Comparison of ENCODE assay signal across 8 cellular contexts in the genomic region with DNA sequence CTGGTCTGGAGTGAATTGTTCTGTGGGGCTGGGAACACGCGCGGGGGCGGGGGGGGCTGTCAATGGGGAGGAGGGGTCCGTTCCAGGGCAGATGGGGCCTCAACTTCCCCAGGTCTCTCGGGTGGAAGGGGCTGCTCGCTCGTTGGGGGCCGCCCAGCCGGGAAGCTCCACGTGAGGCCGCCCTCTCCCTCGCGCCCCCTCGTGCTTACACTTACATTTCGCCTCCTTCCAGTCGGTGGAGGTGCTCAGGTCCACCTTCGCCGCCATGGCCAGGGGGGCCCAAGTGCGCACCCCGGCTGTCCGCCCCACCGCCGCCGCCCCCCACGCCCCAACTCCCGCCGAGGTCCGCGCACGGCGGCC. TPM values are rescaled to one million over a fixed set of nuclear protein-coding genes. Genes with fewer than 3 reads are reported as not detected.
DNase-seq lines count a peak whose midpoint lies in the region; ATAC-seq and TF ChIP-seq lines count a peak whose summit lies in the region.

No MANE protein-coding gene starts in this region.

- peak overlapping the region; percentile 95 for H2AFZ ChIP-seq in SK-N-SH (ENCODE audit: low read depth)

- POLR2A ChIA-PET in A673 (lab: Charles Lee; ENCODE audit: low non-redundant PET): no interaction called here
- POLR2A ChIA-PET in SK-N-SH (lab: Yijun Ruan, JAX): interaction anchor here (0.7 to 1.0 kb wide), 2 partner anchors 16 to 191 kb away, joined by 3 read pairs; partner anchors contain the start of gene COX8A

- TF ChIP-seq RAD21 in SK-N-SH (IDR thresholded peaks at IDR 0.05; ENCODE audit: low read length): no peak

- no TSS peak for BruUV-seq in A673 (replicated peaks; lab: Mats Ljungman, UMichigan)

- CTCF ChIA-PET in A673 (lab: Charles Lee): interaction anchor here (1.0 kb wide), 1 partner anchor 12 kb away, joined by 4 read pairs; no protein-coding TSS in a partner anchor
- CTCF ChIA-PET in SK-N-SH (lab: Yijun Ruan, JAX): interaction anchor here (0.9 to 7.2 kb wide), 7 partner anchors 14 to 329 kb away, joined by 3 to 61 read pairs (median 6); partner anchors contain the start of genes NUDT22 and TRPT1

- no peaks in the 10 kb centered on the region for H4K20me1 ChIP-seq in SK-N-SH (ENCODE audit: insufficient read depth)

- WGBS in SK-N-SH (ENCODE audit: low lambda C conversion rate): 0% methylated on average over 1 of the region's 32 CpGs

- H3K27me3 ChIP-seq in A673 (replicated peaks; ENCODE audit: insufficient read depth, low read depth, low read length, poor library complexity) (no peaks in the 10 kb centered on the region), SK-N-SH (ENCODE audit: insufficient read depth) (no peaks in the 10 kb centered on the region)

- H3K4me2 ChIP-seq in SK-N-SH: peak overlapping the region; percentile 95

- H3K36me3 Mint-ChIP-seq in neural crest cell (ENCODE audit: low read depth): peaks cover 3% of the 10 kb centered on the region

- peaks cover 4% of the 10 kb centered on the region for H3F3A ChIP-seq in SK-N-SH (replicated peaks; ENCODE audit: insufficient read depth)

- no peak for TF ChIP-seq EP300 in SK-N-SH (IDR thresholded peaks at IDR 0.05; ENCODE audit: borderline replicate concordance in 1 of 2, low read depth in 1 of 2, low read length in 1 of 2)

- ATAC-seq in GM19324 (IDR thresholded peaks at IDR 0.05; ENCODE audit: low FRiP score, unreplicated experiment): peak; percentile 23

- DNase-seq in A673 (ENCODE audit: low spot score): peak; percentile 48
- DNase-seq in SK-N-SH: no peak
- DNase-seq in epithelial cell of esophagus (ENCODE audit: low read depth): peak; percentile 25
- DNase-seq in neural crest cell (ENCODE audit: low read depth, low spot score): peak; percentile 28
- DNase-seq in effector CD4-positive, alpha-beta T cell: no peak
- no peak for DNase-seq in NCI-H2029 treated with DMSO at 0.1 percent for 48 hours (lab: John Stamatoyannopoulos, UW)
- DNase-seq in DMS79 treated with DMSO at 0.1 percent for 48 hours (lab: John Stamatoyannopoulos, UW): no peak

- no peaks in the 10 kb centered on the region for H3K9me2 ChIP-seq in SK-N-SH

- intact Hi-C loops in A673 (cut with micrococcal nuclease; ENCODE audit: unreplicated experiment): no loop called here

- peak overlapping the region; percentile 73 for H3K9ac ChIP-seq in SK-N-SH

- H3K4me1 ChIP-seq in A673 (ENCODE audit: insufficient read depth, low read length, poor library complexity, severe bottlenecking) (peaks cover 8% of the 10 kb centered on the region), SK-N-SH (ENCODE audit: control insufficient read depth in 1 of 2, insufficient read depth in 2 of 2, low read depth in 1 of 2, low read length in 1 of 2) (peaks cover 8 to 15% of the 10 kb centered on the region in 2 experiments; a peak in 3 of 4 replicates)

- H3K27me3 Mint-ChIP-seq in neural crest cell (ENCODE audit: low read depth): no peaks in the 10 kb centered on the region

- TF ChIP-seq CTCF in A673 (conservative IDR thresholded peaks at IDR 0.05; ENCODE audit: low read depth, low read length) (0 out of 2 replicates have a peak, but pooled peaks have one; percentile 26), SK-N-SH (IDR thresholded peaks at IDR 0.05) (peak; percentile 21; the same call in 1 of the 2 replicates), epithelial cell of esophagus (IDR thresholded peaks at IDR 0.05; ENCODE audit: insufficient read depth, low read depth, low read length, missing control alignments) (no peak), neural crest cell (conservative IDR thresholded peaks at IDR 0.05) (no peak)

- no peak overlapping the region for H3K27ac Mint-ChIP-seq in neural crest cell (ENCODE audit: unreplicated experiment)

- peaks cover 29% of the 10 kb centered on the region for H3K4me1 Mint-ChIP-seq in neural crest cell

- H3K4me3 ChIP-seq in A673 (ENCODE audit: low read depth, low read length, poor library complexity, severe bottlenecking) (peak overlapping the region; percentile 94), SK-N-SH (ENCODE audit: low read depth in 2 of 2, low read length in 1 of 2) (peak overlapping the region; percentile 66 to 81), epithelial cell of esophagus (ENCODE audit: low read length) (peak overlapping the region; percentile 56)

- H3K9me3 Mint-ChIP-seq in neural crest cell: no peaks in the 10 kb centered on the region

- H3K27ac ChIP-seq in A673 (ENCODE audit: low read depth, low read length, poor library complexity, severe bottlenecking) (peak overlapping the region; percentile 89), SK-N-SH (ENCODE audit: low read depth in 2 of 2, low read length in 1 of 2) (peak overlapping the region in 1 of 2 experiments; percentile 56; a peak in 1 of 4 replicates)

- no peaks in the 10 kb centered on the region for H3K36me3 ChIP-seq in A673 (ENCODE audit: insufficient read depth, low read length, poor library complexity, severe bottlenecking)
- no peaks in the 10 kb centered on the region for H3K36me3 ChIP-seq in SK-N-SH (replicated peaks in 1 of 2; ENCODE audit: control insufficient read depth in 1 of 2, insufficient read depth in 2 of 2, low read length in 1 of 2)

- peaks cover 7% of the 10 kb centered on the region; the same call in 1 of the 2 replicates for H3K79me2 ChIP-seq in SK-N-SH (ENCODE audit: insufficient read depth)

- H3K9me3 ChIP-seq in A673 (ENCODE audit: low read depth, low read length, poor library complexity, severe bottlenecking): no peaks in the 10 kb centered on the region
- H3K9me3 ChIP-seq in SK-N-SH: no peaks in the 10 kb centered on the region

- H3K4me3 Mint-ChIP-seq in neural crest cell: peak overlapping the region; percentile 82

TF ChIP-seq in SK-N-SH, 30 proteins besides CTCF, POLR2A, EP300 and RAD21:
- TF ChIP-seq, protein P1, sequence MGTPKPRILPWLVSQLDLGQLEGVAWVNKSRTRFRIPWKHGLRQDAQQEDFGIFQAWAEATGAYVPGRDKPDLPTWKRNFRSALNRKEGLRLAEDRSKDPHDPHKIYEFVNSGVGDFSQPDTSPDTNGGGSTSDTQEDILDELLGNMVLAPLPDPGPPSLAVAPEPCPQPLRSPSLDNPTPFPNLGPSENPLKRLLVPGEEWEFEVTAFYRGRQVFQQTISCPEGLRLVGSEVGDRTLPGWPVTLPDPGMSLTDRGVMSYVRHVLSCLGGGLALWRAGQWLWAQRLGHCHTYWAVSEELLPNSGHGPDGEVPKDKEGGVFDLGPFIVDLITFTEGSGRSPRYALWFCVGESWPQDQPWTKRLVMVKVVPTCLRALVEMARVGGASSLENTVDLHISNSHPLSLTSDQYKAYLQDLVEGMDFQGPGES (IDR thresholded peaks at IDR 0.05; ENCODE audit: low read depth, low read length): no peak
- TF ChIP-seq FOXJ3 (CRISPR knock-in tag; IDR thresholded peaks at IDR 0.05): no peak
- TF ChIP-seq POLR2AphosphoS5 (IDR thresholded peaks at IDR 0.05; ENCODE audit: low read depth, low read length): no peak
- no peak for TF ChIP-seq PBX3 (IDR thresholded peaks at IDR 0.05)
- TF ChIP-seq NFIC (IDR thresholded peaks at IDR 0.05; ENCODE audit: borderline replicate concordance): no peak
- no peak for TF ChIP-seq FOSL2 (IDR thresholded peaks at IDR 0.05; ENCODE audit: borderline replicate concordance, low read depth)
- no peak for TF ChIP-seq TEAD4 (IDR thresholded peaks at IDR 0.05; ENCODE audit: borderline replicate concordance, insufficient read depth)
- TF ChIP-seq SIN3A (IDR thresholded peaks at IDR 0.05; ENCODE audit: borderline replicate concordance, low read depth, low read length): no peak
- no peak for TF ChIP-seq CHD2 (IDR thresholded peaks at IDR 0.05; ENCODE audit: low read length, partially characterized antibody)
- TF ChIP-seq RXRA (IDR thresholded peaks at IDR 0.05; ENCODE audit: borderline replicate concordance, low read depth): no peak
- TF ChIP-seq TCF12 (IDR thresholded peaks at IDR 0.05): no peak
- TF ChIP-seq ELF1 (IDR thresholded peaks at IDR 0.05): no peak
- no peak for TF ChIP-seq MXI1 (IDR thresholded peaks at IDR 0.05; ENCODE audit: low read depth, low read length)
- TF ChIP-seq GABPA (IDR thresholded peaks at IDR 0.05; ENCODE audit: low read depth): no peak
- no peak for TF ChIP-seq FOXM1 (IDR thresholded peaks at IDR 0.05; ENCODE audit: low read depth)
- TF ChIP-seq RCOR1 (IDR thresholded peaks at IDR 0.05; ENCODE audit: low read length): no peak
- no peak for TF ChIP-seq MEF2A (IDR thresholded peaks at IDR 0.05; ENCODE audit: borderline replicate concordance, low read depth)
- TF ChIP-seq NRF1 (IDR thresholded peaks at IDR 0.05; ENCODE audit: low read depth, low read length): no peak

RNA-seq across cellular contexts. Expression of gene MACROD1, which starts 0.5 kb away (rescaled TPM):
- total RNA-seq in A673 (2021): 28.7 and 32.6 TPM in 2 replicates
- polyA plus RNA-seq in SK-N-SH (2012; rRNA removed): 48.3 and 49.1 TPM in 2 replicates
- 30.5 and 43.7 TPM in 2 replicates for polyA plus RNA-seq in SK-N-SH (2012; cell fraction: cytosol; rRNA removed)
- 84.7 and 105 TPM in 2 replicates for polyA plus RNA-seq in SK-N-SH (2012; cell fraction: nucleus; rRNA removed)
- 22.1 and 26.1 TPM in 2 replicates for total RNA-seq in neural crest cell

RNA-seq across cellular contexts. Expression of gene STIP1, which starts 20.5 kb away (rescaled TPM):
- 565 and 577 TPM in 2 replicates for total RNA-seq in A673 (2021)
- 163 TPM in 2 replicates for polyA plus RNA-seq in SK-N-SH (2012; rRNA removed)
- polyA plus RNA-seq in SK-N-SH (2012; cell fraction: cytosol; rRNA removed): 133 and 154 TPM in 2 replicates
- 146 and 203 TPM in 2 replicates for polyA plus RNA-seq in SK-N-SH (2012; cell fraction: nucleus; rRNA removed)
- 294 and 296 TPM in 2 replicates for total RNA-seq in neural crest cell

RNA-seq across cellular contexts. Expression of gene FERMT3, which starts 41.1 kb away (rescaled TPM):
- total RNA-seq in A673 (2021): 99.3 and 99.4 TPM in 2 replicates
- 1.2 and 1.4 TPM in 2 replicates for polyA plus RNA-seq in SK-N-SH (2012; rRNA removed)
- polyA plus RNA-seq in SK-N-SH (2012; cell fraction: cytosol; rRNA removed): 0.19 and 0.31 TPM in 2 replicates
- polyA plus RNA-seq in SK-N-SH (2012; cell fraction: nucleus; rRNA removed): 5.5 and 7.4 TPM in 2 replicates
- total RNA-seq in neural crest cell: 2.8 and 3.8 TPM in 2 replicates

Comparison
In these comparisons a context has a peak if more than half of its experiments do, and no peak if none do; other contexts are left out.
1. DNase-seq: peak in A673 (single experiment), epithelial cell of esophagus (single experiment) and neural crest cell (single experiment); none in SK-N-SH (single experiment), effector CD4-positive, alpha-beta T cell (single experiment), NCI-H2029 treated with DMSO at 0.1 percent for 48 hours (single experiment) and DMS79 treated with DMSO at 0.1 percent for 48 hours (single experiment).
2. CTCF ChIP-seq: peak in A673 (single experiment) and SK-N-SH (single experiment); none in epithelial cell of esophagus (single experiment) and neural crest cell (single experiment).
3. RNA of gene FERMT3, which starts 41.1 kb away (total RNA-seq): 99.3 to 99.4 TPM in A673; 2.8 to 3.8 TPM in neural crest cell; every median in the first group is over 10 times any median in the second.
4. Peak in every context shown above with its lines, with median percentiles within 50 percentile points of each other: H3K4me3 ChIP-seq.